Comparison of ENCODE assay signal across 8 cellular contexts in the genomic region with DNA sequence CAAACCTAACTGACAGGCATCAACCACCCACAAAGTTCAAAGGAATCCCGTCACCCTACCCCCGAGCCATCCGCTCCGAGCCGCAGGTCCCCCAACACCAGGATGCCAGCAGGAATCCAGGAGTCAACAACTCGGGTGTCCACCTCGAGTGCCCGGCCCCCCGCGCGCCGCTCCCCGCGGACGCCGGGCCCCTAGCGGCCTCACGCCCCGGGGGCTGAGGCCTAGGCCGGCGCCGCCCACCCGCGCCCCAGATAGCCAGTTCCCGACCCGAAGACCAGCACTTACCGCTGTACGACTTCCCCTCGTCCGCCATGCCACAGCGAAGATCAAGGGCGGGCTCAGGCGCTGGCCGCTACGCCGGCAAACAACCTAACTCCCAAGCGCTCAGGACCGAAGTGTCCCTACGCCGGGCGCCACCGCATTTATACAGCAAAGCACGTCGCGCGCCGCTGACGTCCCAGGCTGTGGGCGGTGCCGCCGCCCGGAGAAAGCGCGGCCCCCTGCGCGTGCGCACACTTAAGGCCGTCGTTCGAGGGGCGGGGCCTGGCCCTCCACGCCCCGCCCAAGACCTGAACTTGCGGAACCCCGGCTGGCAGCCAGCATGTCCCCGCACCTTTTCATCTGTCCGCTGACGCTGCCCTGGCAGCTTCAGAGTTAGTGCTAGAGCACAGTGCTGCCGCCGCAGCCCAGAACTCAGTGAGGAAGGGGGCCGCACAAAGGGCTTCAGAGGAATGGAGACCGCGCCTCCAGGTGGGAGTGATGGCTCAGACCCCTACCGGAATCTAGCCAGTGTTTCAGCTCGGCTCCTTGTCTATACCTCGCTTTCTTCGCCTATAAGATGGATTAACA. TPM values are rescaled to one million over a fixed set of nuclear protein-coding genes. Genes with fewer than 3 reads are reported as not detected.
DNase-seq lines count a peak whose midpoint lies in the region; ATAC-seq and TF ChIP-seq lines count a peak whose summit lies in the region.

A gene (minus strand): TSS at position 397 of the 849 bp plus-strand sequence. CDS start 84 bp downstream, at position 313.

- H3K27me3 ChIP-seq in OCI-LY3 (ENCODE audit: low read depth, low read length), result no peaks in the 10 kb centered on the region

- H3K4me2 ChIP-seq in OCI-LY3 (ENCODE audit: low read length), result peak within 1 kb of the TSS; percentile 91

- peaks cover 29% of the 10 kb centered on the region for H3K79me2 ChIP-seq in OCI-LY3 (ENCODE audit: low read length)

- H3K9ac ChIP-seq in OCI-LY3 (ENCODE audit: low read length), result peak within 1 kb of the TSS; percentile 89

- ATAC-seq in GM21526 (IDR thresholded peaks at IDR 0.05; ENCODE audit: low FRiP score, unreplicated experiment) (peak; percentile 74), mucosa of descending colon (peak; percentile 98)

- H3K36me3 ChIP-seq in OCI-LY3 (replicated peaks; ENCODE audit: low read depth, low read length) (peaks cover 32% of the 10 kb centered on the region), mucosa of descending colon (ENCODE audit: low read depth) (no peaks in the 10 kb centered on the region)

- H3K4me1 ChIP-seq in OCI-LY3 (ENCODE audit: low read length) (peaks cover 35% of the 10 kb centered on the region), mucosa of descending colon (ENCODE audit: low read depth) (peaks cover 19% of the 10 kb centered on the region)

- intact Hi-C loops in mucosa of descending colon (cut with DNase I, micrococcal nuclease), result no loop called here

- H3K27ac ChIP-seq in OCI-LY3 (ENCODE audit: low read length), result peak within 1 kb of the TSS; percentile 65

- H3K4me3 ChIP-seq in OCI-LY3 (ENCODE audit: low read length), result peak within 1 kb of the TSS; percentile 79
- H3K4me3 ChIP-seq in mucosa of descending colon, result peak within 1 kb of the TSS; percentile 60

- no peak for TF ChIP-seq CTCF in OCI-LY3 (IDR thresholded peaks at IDR 0.05; ENCODE audit: low read depth, low read length)
- TF ChIP-seq CTCF in mucosa of descending colon (IDR thresholded peaks at IDR 0.05), result no peak

- H4K20me1 ChIP-seq in OCI-LY3 (ENCODE audit: insufficient read depth, low read length), result peaks cover 12% of the 10 kb centered on the region

- DNase-seq in DMS114 treated with DMSO at 0.1 percent for 48 hours (lab: John Stamatoyannopoulos, UW; ENCODE audit: unreplicated experiment) (peak; percentile 84), HuH-7.5 (ENCODE audit: low spot score) (peak; percentile 89), epidermal melanocyte (ENCODE audit: insufficient read length, low spot score) (peak; percentile 91), mucosa of descending colon (peak; percentile 95 to 98 (median 96))
- DNase-seq in activated CD8-positive, alpha-beta memory T cell treated with anti-CD3 and anti-CD28 coated beads, Interleukin-2, amount 50 U/mL, for 48 hours, result peak; percentile 100
- DNase-seq in stimulated activated CD8-positive, alpha-beta memory T cell treated with anti-CD3 and anti-CD28 coated beads, Interleukin-4, amount 100 ng/mL, for 1 hour (ENCODE audit: low read depth in 2 of 2, low spot score in 1 of 2), result peak; percentile 93 to 97

- peak within 1 kb of the TSS; percentile 33; the same call in 1 of the 2 replicates for H2AFZ ChIP-seq in OCI-LY3 (ENCODE audit: low read depth, low read length)

- H3K9me3 ChIP-seq in OCI-LY3 (ENCODE audit: insufficient read depth, low read length), result no peaks in the 10 kb centered on the region
- H3K9me3 ChIP-seq in mucosa of descending colon, result no peaks in the 10 kb centered on the region

RNA-seq across cellular contexts. Expression of the gene that starts here (rescaled TPM):
- 100 to 1,000 TPM in 1 of 3 donors, 10 to 100 TPM in 2; 46.7 to 103 (median 55.0) TPM for total RNA-seq in mucosa of descending colon

Comparison
In these comparisons a context has a peak if more than half of its experiments do, and no peak if none do; other contexts are left out.
1. Peak in every context shown above with its lines: DNase-seq, ATAC-seq, H3K4me3 ChIP-seq and H3K27ac ChIP-seq.